8 cellular contexts compared by ENCODE assay signal in genomic region chr12:53726342-53726741, GRCh38. TPM values are rescaled to one million over a fixed set of nuclear protein-coding genes. Genes with fewer than 3 reads are reported as not detected.
DNase-seq lines count a peak whose midpoint lies in the region; ATAC-seq, FAIRE-seq and TF ChIP-seq lines count a peak whose summit lies in the region.

No MANE protein-coding gene starts in this region.

- TF ChIP-seq CTCF in GM10266 (IDR thresholded peaks at IDR 0.05; ENCODE audit: control insufficient read depth, insufficient read depth, low read depth, missing control alignments) (no peak), epithelial cell of proximal tubule (conservative IDR thresholded peaks at IDR 0.05; ENCODE audit: low read depth, low read length) (no peak)

- H3K27me3 ChIP-seq in rectal smooth muscle tissue (ENCODE audit: control insufficient read depth, insufficient read depth, low read length) = no peaks in the 10 kb centered on the region

- peak; percentile 41 for DNase-seq in GM10266 (ENCODE audit: extremely low spot score)
- DNase-seq in RCC 7860 (ENCODE audit: low spot score) = peak; percentile 29
- DNase-seq in epithelial cell of proximal tubule (ENCODE audit: low read depth) = no peak
- no peak for DNase-seq in amniotic stem cell (lab: John Stamatoyannopoulos, UW)
- DNase-seq in stimulated activated CD4-positive, alpha-beta T cell treated with anti-CD3 and anti-CD28 coated beads, Interleukin-4, amount 100 ng/mL, for 1 hour = no peak

- H3K4me1 ChIP-seq in rectal smooth muscle tissue (ENCODE audit: control insufficient read depth, insufficient read depth, low read length) = peaks cover 3% of the 10 kb centered on the region

- H3K4me3 ChIP-seq in epithelial cell of proximal tubule (ENCODE audit: low read depth, low read length) = peak overlapping the region; percentile 90
- H3K4me3 ChIP-seq in rectal smooth muscle tissue (ENCODE audit: low read length) = peak overlapping the region; percentile 95

- H3K27ac ChIP-seq in rectal smooth muscle tissue (ENCODE audit: low read depth, low read length) = no peak overlapping the region

- ATAC-seq in GM21360 (IDR thresholded peaks at IDR 0.05; ENCODE audit: unreplicated experiment) (no peak), GM19395 (IDR thresholded peaks at IDR 0.05; ENCODE audit: unreplicated experiment) (no peak)

- no peak overlapping the region for H3K9ac ChIP-seq in rectal smooth muscle tissue (ENCODE audit: low read length)

- no peak for FAIRE-seq in RCC 7860 (lab: Jason Lieb, UNC)

- H3K36me3 ChIP-seq in rectal smooth muscle tissue (ENCODE audit: control insufficient read depth, insufficient read depth, low read length) = peaks cover 15% of the 10 kb centered on the region

RNA-seq across cellular contexts. Expression of gene CALCOCO1, which starts 0.9 kb away (rescaled TPM):
- 16.8 and 41.2 TPM in 2 replicates for total RNA-seq in epithelial cell of proximal tubule

RNA-seq across cellular contexts. Expression of gene CISTR, which starts 25.4 kb away (rescaled TPM):
- not detected in 2 replicates for total RNA-seq in epithelial cell of proximal tubule

RNA-seq across cellular contexts. Expression of gene ATP5MC2, which starts 50.5 kb away (rescaled TPM):
- total RNA-seq in epithelial cell of proximal tubule = 311 and 313 TPM in 2 replicates

Comparison
In these comparisons a context has a peak if more than half of its experiments do, and no peak if none do; other contexts are left out.
1. DNase-seq: peak in GM10266 (single experiment) and RCC 7860 (single experiment); none in epithelial cell of proximal tubule (single experiment), amniotic stem cell (single experiment) and stimulated activated CD4-positive, alpha-beta T cell treated with anti-CD3 and anti-CD28 coated beads, Interleukin-4, amount 100 ng/mL, for 1 hour (single experiment).